2 cellular contexts compared by ENCODE assay signal in the genomic region with DNA sequence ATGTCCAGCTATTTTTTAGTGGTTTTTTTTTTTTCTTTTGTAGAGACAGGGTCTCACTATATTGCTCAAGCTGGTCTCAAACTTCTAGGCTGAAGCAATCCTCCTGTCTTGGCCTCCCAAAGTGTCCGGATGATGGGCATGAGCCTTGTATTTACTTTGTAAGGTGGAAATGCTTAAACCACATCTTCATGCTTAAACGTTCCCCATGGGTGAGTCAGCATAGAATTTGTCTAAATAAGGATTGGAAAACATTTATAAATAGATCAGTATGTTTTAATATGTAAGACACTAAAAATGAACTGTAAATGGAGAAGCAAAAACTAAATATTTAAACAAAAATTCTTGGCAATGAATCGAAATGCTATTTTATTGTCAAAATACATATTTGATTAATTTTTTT.
TF ChIP-seq lines count a peak whose summit lies in the region.

No MANE protein-coding gene starts in this region.

TF ChIP-seq in IMR-90, 13 proteins besides CTCF, POLR2A, EP300 and RAD21:
- TF ChIP-seq CHD1 (IDR thresholded peaks at IDR 0.05; ENCODE audit: low read depth, low read length) (no peak), CEBPB (IDR thresholded peaks at IDR 0.05; ENCODE audit: low read depth, low read length) (peak; percentile 29; the same call in 1 of the 2 replicates), MAFK (IDR thresholded peaks at IDR 0.05; ENCODE audit: low read depth, low read length) (no peak), BHLHE40 (IDR thresholded peaks at IDR 0.05; ENCODE audit: low read depth, low read length) (no peak), FOS (IDR thresholded peaks at IDR 0.05; ENCODE audit: low read depth, low read length) (peak; percentile 6; the same call in 1 of the 2 replicates)
TF ChIP-seq in IMR-90: peak in this region for 2.

TF ChIP-seq in HepG2, 621 proteins besides CTCF, POLR2A, EP300 and RAD21:
- no peak for TF ChIP-seq ZSCAN9 (CRISPR knock-in tag; IDR thresholded peaks at IDR 0.05; ENCODE audit: borderline replicate concordance)
- no peak for TF ChIP-seq NFE2L2 (IDR thresholded peaks at IDR 0.05; ENCODE audit: low read length)
- no peak for TF ChIP-seq DNMT3B (CRISPR knock-in tag; conservative IDR thresholded peaks at IDR 0.05)
- TF ChIP-seq, protein P1, sequence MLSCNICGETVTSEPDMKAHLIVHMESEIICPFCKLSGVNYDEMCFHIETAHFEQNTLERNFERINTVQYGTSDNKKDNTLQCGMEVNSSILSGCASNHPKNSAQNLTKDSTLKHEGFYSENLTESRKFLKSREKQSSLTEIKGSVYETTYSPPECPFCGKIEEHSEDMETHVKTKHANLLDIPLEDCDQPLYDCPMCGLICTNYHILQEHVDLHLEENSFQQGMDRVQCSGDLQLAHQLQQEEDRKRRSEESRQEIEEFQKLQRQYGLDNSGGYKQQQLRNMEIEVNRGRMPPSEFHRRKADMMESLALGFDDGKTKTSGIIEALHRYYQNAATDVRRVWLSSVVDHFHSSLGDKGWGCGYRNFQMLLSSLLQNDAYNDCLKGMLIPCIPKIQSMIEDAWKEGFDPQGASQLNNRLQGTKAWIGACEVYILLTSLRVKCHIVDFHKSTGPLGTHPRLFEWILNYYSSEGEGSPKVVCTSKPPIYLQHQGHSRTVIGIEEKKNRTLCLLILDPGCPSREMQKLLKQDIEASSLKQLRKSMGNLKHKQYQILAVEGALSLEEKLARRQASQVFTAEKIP (CRISPR knock-in tag; IDR thresholded peaks at IDR 0.05; ENCODE audit: borderline replicate concordance): no peak
- no peak for TF ChIP-seq CC2D1A (CRISPR knock-in tag; IDR thresholded peaks at IDR 0.05)
- TF ChIP-seq FOXM1 (CRISPR knock-in tag; IDR thresholded peaks at IDR 0.05): no peak
- no peak for TF ChIP-seq DMAP1 (CRISPR knock-in tag; IDR thresholded peaks at IDR 0.05)
- no peak for TF ChIP-seq PRPF4 (IDR thresholded peaks at IDR 0.05; ENCODE audit: low read depth, low read length, poor library complexity, severe bottlenecking)
- TF ChIP-seq ARHGAP35 (CRISPR knock-in tag; IDR thresholded peaks at IDR 0.05; ENCODE audit: borderline replicate concordance): no peak
- TF ChIP-seq, protein P2, sequence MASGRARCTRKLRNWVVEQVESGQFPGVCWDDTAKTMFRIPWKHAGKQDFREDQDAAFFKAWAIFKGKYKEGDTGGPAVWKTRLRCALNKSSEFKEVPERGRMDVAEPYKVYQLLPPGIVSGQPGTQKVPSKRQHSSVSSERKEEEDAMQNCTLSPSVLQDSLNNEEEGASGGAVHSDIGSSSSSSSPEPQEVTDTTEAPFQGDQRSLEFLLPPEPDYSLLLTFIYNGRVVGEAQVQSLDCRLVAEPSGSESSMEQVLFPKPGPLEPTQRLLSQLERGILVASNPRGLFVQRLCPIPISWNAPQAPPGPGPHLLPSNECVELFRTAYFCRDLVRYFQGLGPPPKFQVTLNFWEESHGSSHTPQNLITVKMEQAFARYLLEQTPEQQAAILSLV (CRISPR knock-in tag; IDR thresholded peaks at IDR 0.05; ENCODE audit: borderline replicate concordance): no peak
- no peak for TF ChIP-seq ZNF350 (CRISPR knock-in tag; IDR thresholded peaks at IDR 0.05; ENCODE audit: borderline replicate concordance, low read depth)
- TF ChIP-seq REL (CRISPR knock-in tag; conservative IDR thresholded peaks at IDR 0.05): no peak
- TF ChIP-seq PRMT3 (CRISPR knock-in tag; IDR thresholded peaks at IDR 0.05; ENCODE audit: borderline replicate concordance, low read depth): no peak
- TF ChIP-seq TCF7 (IDR thresholded peaks at IDR 0.05; ENCODE audit: low read depth): no peak
- TF ChIP-seq FOXK1 (CRISPR knock-in tag; IDR thresholded peaks at IDR 0.05; ENCODE audit: borderline replicate concordance, low read depth): no peak
- TF ChIP-seq, protein P3, sequence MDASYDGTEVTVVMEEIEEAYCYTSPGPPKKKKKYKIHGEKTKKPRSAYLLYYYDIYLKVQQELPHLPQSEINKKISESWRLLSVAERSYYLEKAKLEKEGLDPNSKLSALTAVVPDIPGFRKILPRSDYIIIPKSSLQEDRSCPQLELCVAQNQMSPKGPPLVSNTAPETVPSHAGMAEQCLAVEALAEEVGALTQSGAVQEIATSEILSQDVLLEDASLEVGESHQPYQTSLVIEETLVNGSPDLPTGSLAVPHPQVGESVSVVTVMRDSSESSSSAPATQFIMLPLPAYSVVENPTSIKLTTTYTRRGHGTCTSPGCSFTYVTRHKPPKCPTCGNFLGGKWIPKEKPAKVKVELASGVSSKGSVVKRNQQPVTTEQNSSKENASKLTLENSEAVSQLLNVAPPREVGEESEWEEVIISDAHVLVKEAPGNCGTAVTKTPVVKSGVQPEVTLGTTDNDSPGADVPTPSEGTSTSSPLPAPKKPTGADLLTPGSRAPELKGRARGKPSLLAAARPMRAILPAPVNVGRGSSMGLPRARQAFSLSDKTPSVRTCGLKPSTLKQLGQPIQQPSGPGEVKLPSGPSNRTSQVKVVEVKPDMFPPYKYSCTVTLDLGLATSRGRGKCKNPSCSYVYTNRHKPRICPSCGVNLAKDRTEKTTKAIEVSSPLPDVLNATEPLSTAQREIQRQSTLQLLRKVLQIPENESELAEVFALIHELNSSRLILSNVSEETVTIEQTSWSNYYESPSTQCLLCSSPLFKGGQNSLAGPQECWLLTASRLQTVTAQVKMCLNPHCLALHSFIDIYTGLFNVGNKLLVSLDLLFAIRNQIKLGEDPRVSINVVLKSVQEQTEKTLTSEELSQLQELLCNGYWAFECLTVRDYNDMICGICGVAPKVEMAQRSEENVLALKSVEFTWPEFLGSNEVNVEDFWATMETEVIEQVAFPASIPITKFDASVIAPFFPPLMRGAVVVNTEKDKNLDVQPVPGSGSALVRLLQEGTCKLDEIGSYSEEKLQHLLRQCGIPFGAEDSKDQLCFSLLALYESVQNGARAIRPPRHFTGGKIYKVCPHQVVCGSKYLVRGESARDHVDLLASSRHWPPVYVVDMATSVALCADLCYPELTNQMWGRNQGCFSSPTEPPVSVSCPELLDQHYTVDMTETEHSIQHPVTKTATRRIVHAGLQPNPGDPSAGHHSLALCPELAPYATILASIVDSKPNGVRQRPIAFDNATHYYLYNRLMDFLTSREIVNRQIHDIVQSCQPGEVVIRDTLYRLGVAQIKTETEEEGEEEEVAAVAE (CRISPR knock-in tag; IDR thresholded peaks at IDR 0.05; ENCODE audit: borderline replicate concordance): no peak
- no peak for TF ChIP-seq ZNF674 (CRISPR knock-in tag; IDR thresholded peaks at IDR 0.05; ENCODE audit: low read depth)
- no peak for TF ChIP-seq TAF15 (IDR thresholded peaks at IDR 0.05; ENCODE audit: low read depth, low read length, poor library complexity, severe bottlenecking)
- no peak for TF ChIP-seq ZBTB42 (CRISPR knock-in tag; IDR thresholded peaks at IDR 0.05)
- TF ChIP-seq, protein P4, sequence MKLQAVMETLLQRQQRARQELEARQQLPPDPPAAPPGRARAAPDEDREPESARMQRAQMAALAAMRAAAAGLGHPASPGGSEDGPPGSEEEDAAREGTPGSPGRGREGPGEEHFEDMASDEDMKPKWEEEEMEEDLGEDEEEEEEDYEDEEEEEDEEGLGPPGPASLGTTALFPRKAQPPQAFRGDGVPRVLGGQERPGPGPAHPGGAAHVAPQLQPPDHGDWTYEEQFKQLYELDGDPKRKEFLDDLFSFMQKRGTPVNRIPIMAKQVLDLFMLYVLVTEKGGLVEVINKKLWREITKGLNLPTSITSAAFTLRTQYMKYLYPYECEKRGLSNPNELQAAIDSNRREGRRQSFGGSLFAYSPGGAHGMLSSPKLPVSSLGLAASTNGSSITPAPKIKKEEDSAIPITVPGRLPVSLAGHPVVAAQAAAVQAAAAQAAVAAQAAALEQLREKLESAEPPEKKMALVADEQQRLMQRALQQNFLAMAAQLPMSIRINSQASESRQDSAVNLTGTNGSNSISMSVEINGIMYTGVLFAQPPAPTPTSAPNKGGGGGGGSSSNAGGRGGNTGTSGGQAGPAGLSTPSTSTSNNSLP (IDR thresholded peaks at IDR 0.05; ENCODE audit: low read depth, low read length): no peak
